Comparison of ENCODE assay signal across 1 cellular context in genomic region chr20:49247169-49247734, GRCh38.
TF ChIP-seq lines count a peak whose summit lies in the region.

No MANE protein-coding gene starts in this region.

TF ChIP-seq in endothelial cell of umbilical vein, 7 proteins besides CTCF, POLR2A, EP300 and RAD21:
- no peak for TF ChIP-seq JUN (IDR thresholded peaks at IDR 0.05; ENCODE audit: borderline replicate concordance, insufficient read depth, insufficient read length, low read depth)
- TF ChIP-seq POLR2AphosphoS5 (IDR thresholded peaks at IDR 0.05; ENCODE audit: insufficient read depth, low read depth, low read length), result no peak
- TF ChIP-seq FOS (IDR thresholded peaks at IDR 0.05; ENCODE audit: borderline replicate concordance, insufficient read depth, low read length), result no peak
- TF ChIP-seq EZH2 (IDR thresholded peaks at IDR 0.05; ENCODE audit: borderline replicate concordance, low read depth, low read length, severe bottlenecking), result no peak
- TF ChIP-seq MYC (IDR thresholded peaks at IDR 0.05; ENCODE audit: low read depth, low read length), result no peak
- TF ChIP-seq MAX (IDR thresholded peaks at IDR 0.05; ENCODE audit: insufficient read depth, insufficient read length), result no peak
- no peak for TF ChIP-seq GATA2 (IDR thresholded peaks at IDR 0.05; ENCODE audit: insufficient read depth, insufficient read length, low read depth, low read length)
